18 cellular contexts compared by ENCODE assay signal in genomic region chr1:201172336-201172735, GRCh38. TPM values are rescaled to one million over a fixed set of nuclear protein-coding genes. Genes with fewer than 3 reads are reported as not detected.
DNase-seq lines count a peak whose midpoint lies in the region; ATAC-seq and TF ChIP-seq lines count a peak whose summit lies in the region.
"Had no signal": no experiment of that assay in that cellular context is flagged by ENCODE, and none has a peak within 500 bp of the region (broad histone marks: within the 10 kb centered on the region; RNA-seq: fewer than 3 reads in every experiment).

No MANE protein-coding gene starts in this region.

- CTCF ChIA-PET in Caco-2 (lab: Charles Lee) (interaction anchor here (0.6 to 2.2 kb wide), 2 partner anchors 18 to 484 kb away, joined by 3 to 10 read pairs; partner anchors contain the start of gene TMEM9), T-cell (lab: Charles Lee) (no interaction called here)

- H3K9me3 ChIP-seq in Caco-2 = no peaks in the 10 kb centered on the region
- H3K9me3 ChIP-seq: ovary, thoracic aorta had no signal

- no peak for TF ChIP-seq CTCF in Caco-2 (IDR thresholded peaks at IDR 0.05; ENCODE audit: insufficient read depth in 1 of 2, low read depth in 1 of 2, low read length in 1 of 2, severe bottlenecking in 1 of 2, unreplicated experiment in 1 of 2)

- H3K27me3 Mint-ChIP-seq in Caco-2 (ENCODE audit: insufficient read depth, unreplicated experiment) (no peaks in the 10 kb centered on the region), T-cell (peaks cover 9 to 17% of the 10 kb centered on the region in 2 donors)

- peak overlapping the region; percentile 84 for H3K4me3 Mint-ChIP-seq in Caco-2 (ENCODE audit: unreplicated experiment)
- H3K4me3 Mint-ChIP-seq in T-cell = peak overlapping the region in 2 of 3 donors; percentile 31 to 79

- no TSS peak for BruUV-seq in Caco-2 (replicated peaks; lab: Mats Ljungman, UMichigan)

- H3K9me3 Mint-ChIP-seq in Caco-2 (ENCODE audit: unreplicated experiment) (no peaks in the 10 kb centered on the region), T-cell (no peaks in the 10 kb centered on the region)
- H3K9me3 Mint-ChIP-seq: activated CD4-positive, alpha-beta memory T cell treated with anti-CD3 and anti-CD28 coated beads for 36 hours had no signal

- DNase-seq in Caco-2 (peak; percentile 24 to 56), T-cell (no peak), kidney tubule cell (ENCODE audit: low spot score) (peak; percentile 86), renal cortical epithelial cell (ENCODE audit: low read depth) (peak; percentile 36), NCI-H1436 treated with DMSO at 0.1 percent for 48 hours (lab: John Stamatoyannopoulos, UW) (no peak)
- no peak for DNase-seq in NK-92 treated with Interleukin-12 subunit alpha and Interleukin-12 subunit beta, amount 100 ng/mL, for 24 hours (lab: John Stamatoyannopoulos, UW)
- DNase-seq: activated CD4-positive, alpha-beta memory T cell treated with anti-CD3 and anti-CD28 coated beads for 36 hours; central memory CD4-positive, alpha-beta T cell; DMS79; effector memory CD4-positive, alpha-beta T cell; H7; Kasumi-1; NCI-H1417; ovary had no signal

- peaks cover 50% of the 10 kb centered on the region for H3K4me1 ChIP-seq in Caco-2

- H3K27me3 ChIP-seq in Caco-2 (replicated peaks; ENCODE audit: control insufficient read depth, insufficient read depth, low read length) = no peaks in the 10 kb centered on the region
- H3K27me3 ChIP-seq: ovary had no signal

- peak overlapping the region; percentile 91 for H3K27ac Mint-ChIP-seq in Caco-2 (ENCODE audit: unreplicated experiment)
- no peak overlapping the region for H3K27ac Mint-ChIP-seq in T-cell

- peaks cover 20% of the 10 kb centered on the region for H3K36me3 Mint-ChIP-seq in Caco-2 (ENCODE audit: insufficient read depth, unreplicated experiment)
- no peaks in the 10 kb centered on the region for H3K36me3 Mint-ChIP-seq in T-cell
- H3K36me3 Mint-ChIP-seq: activated CD4-positive, alpha-beta memory T cell treated with anti-CD3 and anti-CD28 coated beads for 36 hours had no signal

- intact Hi-C loops in Caco-2 (cut with micrococcal nuclease; ENCODE audit: unreplicated experiment) = no loop called here

- H3K36me3 ChIP-seq in Caco-2 (ENCODE audit: control insufficient read depth, insufficient read depth, low read length) = no peaks in the 10 kb centered on the region
- H3K36me3 ChIP-seq: BLaER1, ovary, thoracic aorta had no signal

- no peak overlapping the region for H3K4me3 ChIP-seq in Caco-2 (ENCODE audit: low read depth, low read length)
- H3K4me3 ChIP-seq: BLaER1, ovary had no signal

- POLR2A ChIA-PET in Caco-2 (lab: Charles Lee) (interaction anchor here (0.8 kb wide), 1 partner anchor 19 kb away, joined by 3 read pairs; no protein-coding TSS in a partner anchor), T-cell (lab: Charles Lee) (no interaction called here)

- H3K4me1 Mint-ChIP-seq in Caco-2 (ENCODE audit: low read depth, unreplicated experiment) = peaks cover 42% of the 10 kb centered on the region
- H3K4me1 Mint-ChIP-seq in T-cell = peaks cover 6 to 16% (median 8%) of the 10 kb centered on the region in 3 donors

- ATAC-seq in T-cell (replicated peaks in 1 of 4) (no peak), SK-N-SH treated with all-trans-retinoic acid at 6 μM for 48 hours (no peak)

TF ChIP-seq in SK-N-SH treated with all-trans-retinoic acid at 6 μM for 48 hours, 23 proteins besides CTCF, POLR2A, EP300 and RAD21:
- TF ChIP-seq ZNF565 (CRISPR knock-in tag; conservative IDR thresholded peaks at IDR 0.05; ENCODE audit: low read depth) (no peak), TCF4 (CRISPR knock-in tag; IDR thresholded peaks at IDR 0.05; ENCODE audit: borderline replicate concordance) (no peak), ISL1 (CRISPR knock-in tag; IDR thresholded peaks at IDR 0.05) (no peak), BACH2 (CRISPR knock-in tag; IDR thresholded peaks at IDR 0.05; ENCODE audit: borderline replicate concordance) (no peak), PPARA (CRISPR knock-in tag; IDR thresholded peaks at IDR 0.05; ENCODE audit: borderline replicate concordance) (no peak), CREB5 (CRISPR knock-in tag; IDR thresholded peaks at IDR 0.05; ENCODE audit: low read depth) (no peak)

RNA-seq across cellular contexts. Expression of gene TMEM9, which starts 18.1 kb away (rescaled TPM):
- total RNA-seq in Caco-2 (2022) (111 and 125 TPM in 2 replicates), T-cell (10 to 100 TPM; 15.5 to 22.2 (median 17.7) TPM), renal cortical epithelial cell (155 and 163 TPM in 2 replicates)

RNA-seq across cellular contexts. Expression of gene IGFN1, which starts 18.3 kb away (rescaled TPM):
- total RNA-seq in Caco-2 (2022) (0.23 TPM in 1 of 2 replicates, not detected in the other), T-cell (not detected), renal cortical epithelial cell (under 0.01 and 12.1 TPM in 2 replicates)
- total RNA-seq: activated CD4-positive, alpha-beta memory T cell treated with anti-CD3 and anti-CD28 coated beads for 36 hours; thoracic aorta had no signal

RNA-seq across cellular contexts. Expression of gene ASCL5, which starts 45.4 kb away (rescaled TPM):
- total RNA-seq in Caco-2 (2022) (0.26 and 0.48 TPM in 2 replicates), T-cell (under 1 TPM in 3 of 5 donors, not detected in 2; 0.19 to 0.49 (median 0.26) TPM), renal cortical epithelial cell (not detected in 2 replicates)
- total RNA-seq: activated CD4-positive, alpha-beta memory T cell treated with anti-CD3 and anti-CD28 coated beads for 36 hours; H7; kidney epithelial cell; ovary; thoracic aorta had no signal

Comparison
In these comparisons a context has a peak if more than half of its experiments do, and no peak if none do; other contexts are left out.
1. DNase-seq: peak in Caco-2 (2 of 2), kidney tubule cell (single experiment) and renal cortical epithelial cell (single experiment); none in T-cell (0 of 34), NCI-H1436 treated with DMSO at 0.1 percent for 48 hours (single experiment) and NK-92 treated with Interleukin-12 subunit alpha and Interleukin-12 subunit beta, amount 100 ng/mL, for 24 hours (single experiment).